18 cellular contexts compared by ENCODE assay signal in the genomic region with DNA sequence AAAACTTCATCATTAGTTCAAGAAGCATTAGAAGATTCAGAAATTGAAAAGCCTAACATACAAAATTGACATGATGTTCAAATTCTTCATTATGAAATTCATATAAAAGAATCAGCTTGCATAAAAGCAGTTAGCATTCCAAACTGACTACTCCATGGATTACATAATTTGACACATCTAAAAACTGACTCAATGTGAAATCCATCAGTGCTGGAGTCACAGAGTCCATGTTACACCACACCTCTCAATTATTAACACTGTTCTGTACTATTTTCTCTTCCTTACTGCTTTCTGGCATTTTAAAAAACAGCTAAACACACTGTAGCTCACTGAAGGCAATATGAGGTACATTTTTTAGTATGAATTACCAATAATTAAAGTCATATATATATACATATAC. TPM values are rescaled to one million over a fixed set of nuclear protein-coding genes. Genes with fewer than 3 reads are reported as not detected.
DNase-seq lines count a peak whose midpoint lies in the region; ATAC-seq and TF ChIP-seq lines count a peak whose summit lies in the region.
"Had no signal": no experiment of that assay in that cellular context is flagged by ENCODE, and none has a peak within 500 bp of the region (broad histone marks: within the 10 kb centered on the region; RNA-seq: fewer than 3 reads in every experiment).

No MANE protein-coding gene starts in this region.

- ATAC-seq in left lung (peak; percentile 26), HG03432 (IDR thresholded peaks at IDR 0.05; ENCODE audit: unreplicated experiment) (no peak)
- no peak for ATAC-seq in natural killer cell treated with Interleukin-12 subunit alpha and Interleukin-12 subunit beta and Interleukin-15 and Interleukin-18, amount 100 ng/mL, for 72 hours
- ATAC-seq: GM12878, K562, T-helper 17 cell had no signal

- H3K9me3 Mint-ChIP-seq in natural killer cell treated with Interleukin-12 subunit alpha and Interleukin-12 subunit beta and Interleukin-15 and Interleukin-18, amount 100 ng/mL, for 72 hours: no peaks in the 10 kb centered on the region

- H3K9me3 ChIP-seq in fibroblast of lung (ENCODE audit: control insufficient read depth, insufficient read depth, low read depth, low read length) (no peaks in the 10 kb centered on the region), left lung (no peaks in the 10 kb centered on the region)
- H3K9me3 ChIP-seq: Peyer's patch, tibial artery had no signal

- TF ChIP-seq CTCF in fibroblast of lung (conservative IDR thresholded peaks at IDR 0.05 in 1 of 2, IDR thresholded peaks at IDR 0.05 in 1 of 2; ENCODE audit: low read depth in 1 of 2, low read length in 2 of 2): no peak
- TF ChIP-seq CTCF in left lung (IDR thresholded peaks at IDR 0.05): no peak

- intact Hi-C loops in left lung (cut with DNase I): no loop called here

- no peak overlapping the region for H2AFZ ChIP-seq in fibroblast of lung (ENCODE audit: low read length)

- H3K4me1 Mint-ChIP-seq in natural killer cell treated with Interleukin-12 subunit alpha and Interleukin-12 subunit beta and Interleukin-15 and Interleukin-18, amount 100 ng/mL, for 72 hours (ENCODE audit: low read depth in 2 of 2): no peaks in the 10 kb centered on the region
- H3K4me1 Mint-ChIP-seq: T-helper 17 cell had no signal

- H3K4me3 Mint-ChIP-seq in natural killer cell treated with Interleukin-12 subunit alpha and Interleukin-12 subunit beta and Interleukin-15 and Interleukin-18, amount 100 ng/mL, for 72 hours: no peak overlapping the region
- H3K4me3 Mint-ChIP-seq: T-helper 17 cell had no signal

- no peaks in the 10 kb centered on the region for H4K20me1 ChIP-seq in fibroblast of lung (ENCODE audit: control insufficient read depth, extremely low read depth, insufficient read depth, low read length)

- H3K4me1 ChIP-seq in fibroblast of lung (ENCODE audit: control insufficient read depth, extremely low read depth, insufficient read depth, low read length) (no peaks in the 10 kb centered on the region), left lung (peaks cover 0 to 5% of the 10 kb centered on the region in 2 donors)
- H3K4me1 ChIP-seq: Peyer's patch had no signal

- H3K9ac ChIP-seq in fibroblast of lung (ENCODE audit: insufficient read depth, low read length): no peak overlapping the region

- H3K4me3 ChIP-seq in fibroblast of lung (replicated peaks in 1 of 4; ENCODE audit: control extremely low read depth in 1 of 4, insufficient read depth in 1 of 4, low read depth in 3 of 4, low read length in 4 of 4): no peak overlapping the region
- H3K4me3 ChIP-seq in left lung: no peak overlapping the region
- H3K4me3 ChIP-seq: dorsolateral prefrontal cortex, GM12878, K562, Peyer's patch, tibial artery had no signal

- no peak overlapping the region for H3K27ac ChIP-seq in fibroblast of lung (ENCODE audit: insufficient read depth, low read length)
- H3K27ac ChIP-seq in left lung: no peak overlapping the region
- H3K27ac ChIP-seq: dorsolateral prefrontal cortex, Peyer's patch, tibial artery had no signal

- DNase-seq in AG08395 (ENCODE audit: low spot score) (peak; percentile 46), NCI-H460 (ENCODE audit: extremely low read depth, low read depth) (peak; percentile 11), fibroblast of lung (ENCODE audit: low read depth in 2 of 2) (peak; percentile 44 to 53), left lung (no peak)
- no peak for DNase-seq in natural killer cell treated with Interleukin-12 subunit alpha and Interleukin-12 subunit beta and Interleukin-15 and Interleukin-18, amount 100 ng/mL, for 72 hours (ENCODE audit: low spot score)
- DNase-seq in stimulated activated CD4-positive, alpha-beta T cell treated with anti-CD3 and anti-CD28 coated beads, Interleukin-1b, Interleukin-23, amount 100 ng/mL, for 48 hours: no peak
- no peak for DNase-seq in activated CD4-positive, CD25-positive, alpha-beta regulatory T cell (lab: John Stamatoyannopoulos, UW)
- DNase-seq: amniotic stem cell, dorsolateral prefrontal cortex, hippocampal formation, NCI-H1436, NCI-H510A, Peyer's patch, T-helper 17 cell, tibial artery had no signal

- H3K79me2 ChIP-seq in fibroblast of lung (ENCODE audit: control insufficient read depth, insufficient read depth, low read length): peaks cover 6% of the 10 kb centered on the region

- no peak overlapping the region for H3K4me2 ChIP-seq in fibroblast of lung (ENCODE audit: extremely low read depth, insufficient read depth, low read length)

- H3K27me3 ChIP-seq in fibroblast of lung (ENCODE audit: control insufficient read depth, insufficient read depth, low read length) (no peaks in the 10 kb centered on the region), left lung (no peaks in the 10 kb centered on the region)
- H3K27me3 ChIP-seq: Peyer's patch, tibial artery had no signal

- peaks cover 10 to 19% of the 10 kb centered on the region in 2 donors for H3K27me3 Mint-ChIP-seq in natural killer cell treated with Interleukin-12 subunit alpha and Interleukin-12 subunit beta and Interleukin-15 and Interleukin-18, amount 100 ng/mL, for 72 hours

- peaks cover 5% of the 10 kb centered on the region for H3K36me3 ChIP-seq in fibroblast of lung (ENCODE audit: control insufficient read depth, insufficient read depth, low read length)
- H3K36me3 ChIP-seq in left lung: peaks cover 0 to under 1% of the 10 kb centered on the region in 2 donors
- H3K36me3 ChIP-seq: Peyer's patch had no signal

- no peak overlapping the region for H3K27ac Mint-ChIP-seq in natural killer cell treated with Interleukin-12 subunit alpha and Interleukin-12 subunit beta and Interleukin-15 and Interleukin-18, amount 100 ng/mL, for 72 hours
- H3K27ac Mint-ChIP-seq: T-helper 17 cell had no signal

- H3K36me3 Mint-ChIP-seq in natural killer cell treated with Interleukin-12 subunit alpha and Interleukin-12 subunit beta and Interleukin-15 and Interleukin-18, amount 100 ng/mL, for 72 hours: no peaks in the 10 kb centered on the region

RNA-seq across cellular contexts. Expression of gene ARHGAP29, which starts 28.0 kb away (rescaled TPM):
- 19.8 and 27.3 TPM in 2 replicates for total RNA-seq in NCI-H460 (2014; rRNA removed; shearing (Covaris generic))
- polyA plus RNA-seq in NCI-H460 (2014; cell fraction: nucleus; rRNA removed): 14.1 and 18.0 TPM in 2 replicates
- total RNA-seq in fibroblast of lung (20.5 and 26.6 TPM in 2 replicates), left lung (10 to 100 TPM; 42.3 to 55.2 TPM)
- 35.4 and 37.3 TPM in 2 replicates for polyA plus RNA-seq in fibroblast of lung
- 19.5 and 20.4 TPM in 2 replicates for polyA plus RNA-seq in fibroblast of lung (2012)
- polyA minus RNA-seq in fibroblast of lung (ENCODE audit: low replicate concordance): 7.0 and 7.8 TPM in 2 replicates
- total RNA-seq in natural killer cell treated with Interleukin-12 subunit alpha and Interleukin-12 subunit beta and Interleukin-15 and Interleukin-18, amount 100 ng/mL, for 72 hours: not detected

Comparison
In these comparisons a context has a peak if more than half of its experiments do, and no peak if none do; other contexts are left out.
1. DNase-seq: peak in AG08395 (single experiment), NCI-H460 (single experiment) and fibroblast of lung (2 of 2); none in left lung (0 of 2), natural killer cell treated with Interleukin-12 subunit alpha and Interleukin-12 subunit beta and Interleukin-15 and Interleukin-18, amount 100 ng/mL, for 72 hours (single experiment), stimulated activated CD4-positive, alpha-beta T cell treated with anti-CD3 and anti-CD28 coated beads, Interleukin-1b, Interleukin-23, amount 100 ng/mL, for 48 hours (single experiment) and activated CD4-positive, CD25-positive, alpha-beta regulatory T cell (0 of 4).
2. RNA of gene ARHGAP29, which starts 28.0 kb away (total RNA-seq): 42.3 to 55.2 TPM in left lung, 19.8 to 27.3 TPM in NCI-H460 and 20.5 to 26.6 TPM in fibroblast of lung; not detected in natural killer cell treated with Interleukin-12 subunit alpha and Interleukin-12 subunit beta and Interleukin-15 and Interleukin-18, amount 100 ng/mL, for 72 hours; every median in the first group is over 10 times any median in the second.